Comparison of ENCODE assay signal across 8 cellular contexts in genomic region chr3:36700537-36701248, GRCh38.
DNase-seq lines count a peak whose midpoint lies in the region; TF ChIP-seq lines count a peak whose summit lies in the region.

No MANE protein-coding gene starts in this region.

- DNase-seq in A172 (ENCODE audit: low spot score), result peak; percentile 75
- DNase-seq in HFFc6, result peak; percentile 68
- peak; percentile 44 for DNase-seq in MM.1S
- DNase-seq in RWPE1 (ENCODE audit: low spot score), result no peak
- peak; percentile 84 for DNase-seq in brain microvascular endothelial cell
- DNase-seq in iris pigment epithelial cell (ENCODE audit: low read depth), result peak; percentile 79
- peak; percentile 22 to 26 for DNase-seq in stimulated activated CD4-positive, alpha-beta T cell treated with anti-CD3 and anti-CD28 coated beads, Interleukin-2, amount 100 ng/mL, for 48 hours

- no peaks in the 10 kb centered on the region for H3F3A ChIP-seq in MM.1S (ENCODE audit: insufficient read depth, low read length)

- no peak overlapping the region for H3K27ac ChIP-seq in MM.1S (ENCODE audit: low read length)
- no peak overlapping the region for H3K27ac ChIP-seq in RWPE1
- no peak overlapping the region for H3K27ac ChIP-seq in brain microvascular endothelial cell

- H3K27me3 Mint-ChIP-seq in HFFc6 (ENCODE audit: insufficient read depth), result no peaks in the 10 kb centered on the region

- peaks cover 46% of the 10 kb centered on the region for H3K4me1 Mint-ChIP-seq in HFFc6 (ENCODE audit: low read depth)

- in situ Hi-C loops in brain microvascular endothelial cell (cut with HindIII; ENCODE audit: low pct_ligation_motif_present, low sequenced_read_pairs), result no loop called here

- H3K36me3 ChIP-seq in MM.1S (replicated peaks; ENCODE audit: insufficient read depth, low read length), result no peaks in the 10 kb centered on the region
- no peaks in the 10 kb centered on the region for H3K36me3 ChIP-seq in brain microvascular endothelial cell (replicated peaks)

- H3K27me3 ChIP-seq in MM.1S (replicated peaks; ENCODE audit: insufficient read depth, low read length), result no peaks in the 10 kb centered on the region
- H3K27me3 ChIP-seq in brain microvascular endothelial cell (replicated peaks), result no peaks in the 10 kb centered on the region

- H3K4me3 ChIP-seq in MM.1S (ENCODE audit: low read length) (no peak overlapping the region), brain microvascular endothelial cell (ENCODE audit: low read depth, low read length) (no peak overlapping the region)

- H3K9ac ChIP-seq in MM.1S (ENCODE audit: low read length), result no peak overlapping the region

- no peaks in the 10 kb centered on the region for H4K20me1 ChIP-seq in MM.1S (ENCODE audit: insufficient read depth, low read length)

- no peaks in the 10 kb centered on the region for H3K36me3 Mint-ChIP-seq in HFFc6 (ENCODE audit: low read depth)

- TF ChIP-seq CTCF in GM12874 (IDR thresholded peaks at IDR 0.05; ENCODE audit: insufficient read depth, low read depth, low read length) (peak; percentile 76), HFFc6 (IDR thresholded peaks at IDR 0.05) (peak; percentile 90), MM.1S (IDR thresholded peaks at IDR 0.05; ENCODE audit: low read length) (peak; percentile 87), RWPE1 (conservative IDR thresholded peaks at IDR 0.05; ENCODE audit: low read depth) (peak; percentile 77), brain microvascular endothelial cell (IDR thresholded peaks at IDR 0.05; ENCODE audit: low read depth, low read length, missing control alignments) (peak; percentile 94)

- POLR2A ChIA-PET in RWPE1 (lab: Yijun Ruan, JAX; ENCODE audit: low non-redundant PET), result no interaction called here

- H3K79me2 ChIP-seq in MM.1S (ENCODE audit: low read length), result no peaks in the 10 kb centered on the region

- H3K4me2 ChIP-seq in MM.1S (ENCODE audit: low read depth, low read length), result no peak overlapping the region

- no peaks in the 10 kb centered on the region for H3K9me3 ChIP-seq in MM.1S (replicated peaks; ENCODE audit: insufficient read depth, low read length)

- no peaks in the 10 kb centered on the region for H3K9me3 Mint-ChIP-seq in HFFc6

- H2AFZ ChIP-seq in MM.1S (ENCODE audit: low read length), result no peak overlapping the region

- no peak overlapping the region; the same call in 1 of the 2 replicates for H3K4me3 Mint-ChIP-seq in HFFc6

- H3K9me2 ChIP-seq in MM.1S (replicated peaks; ENCODE audit: insufficient read depth, low read length), result no peaks in the 10 kb centered on the region

- CTCF ChIA-PET in RWPE1 (lab: Yijun Ruan, JAX), result interaction anchor here (1.5 kb wide), 1 partner anchor 735 kb away, joined by 8 read pairs; no protein-coding TSS in a partner anchor

- H3K4me1 ChIP-seq in MM.1S (ENCODE audit: low read length), result no peaks in the 10 kb centered on the region

- no peak overlapping the region for H3K27ac Mint-ChIP-seq in HFFc6
